ENCODE assay signal across 20 cellular contexts in genomic region chr14:77189479-77189878, GRCh38. TPM values are rescaled to one million over a fixed set of nuclear protein-coding genes. Genes with fewer than 3 reads are reported as not detected.
DNase-seq lines count a peak whose midpoint lies in the region; TF ChIP-seq lines count a peak whose summit lies in the region.
"Had no signal": no experiment of that assay in that cellular context is flagged by ENCODE, and none has a peak within 500 bp of the region (broad histone marks: within the 10 kb centered on the region; RNA-seq: fewer than 3 reads in every experiment).

No MANE protein-coding gene starts in this region.

- H3K36me3 ChIP-seq in HEK293 (ENCODE audit: control insufficient read depth in 2 of 2, insufficient read depth in 1 of 2, low read length in 2 of 2), result no peaks in the 10 kb centered on the region
- no peaks in the 10 kb centered on the region for H3K36me3 ChIP-seq in stomach

- DNase-seq in COLO668 (lab: John Stamatoyannopoulos, UW; ENCODE audit: unreplicated experiment) (peak; percentile 37), NCI-H524 treated with DMSO at 0.1 percent for 48 hours (lab: John Stamatoyannopoulos, UW) (peak; percentile 59), stomach (peak; percentile 14), HUDEP-2 (lab: John Stamatoyannopoulos, UW; ENCODE audit: unreplicated experiment in 76 of 76) (no peak), cerebellar nuclear complex (lab: John Stamatoyannopoulos, UW) (no peak)
- DNase-seq in central memory CD4-positive, alpha-beta T cell, result no peak
- DNase-seq: CD4-positive, alpha-beta memory T cell; GM23248; IMR-90; NCI-H1105; NCI-H146; NCI-H2029 treated with DMSO at 0.1 percent for 48 hours; NCI-H226; NCI-H748 treated with DMSO at 0.1 percent for 48 hours; NK-92 treated with Interleukin-12 subunit alpha and Interleukin-12 subunit beta, amount 100 ng/mL, for 24 hours; SIG-M5; SK-N-SH had no signal

- POLR2A ChIA-PET in HEK293 (lab: Yijun Ruan, JAX), result no interaction called here

- TF ChIP-seq EP300 in stomach (IDR thresholded peaks at IDR 0.05), result no peak

- H3K4me3 ChIP-seq in HEK293 (ENCODE audit: low read depth, low read length) (no peak overlapping the region), stomach (no peak overlapping the region)
- H3K4me3 ChIP-seq: GM23248 had no signal

- H3K4me1 ChIP-seq in HEK293 (ENCODE audit: control insufficient read depth, insufficient read depth, low read length) (peaks cover 4% of the 10 kb centered on the region; the same call in 1 of the 2 replicates), stomach (no peaks in the 10 kb centered on the region)

- TF ChIP-seq CTCF in HEK293 (tag by site-specific recombination; IDR thresholded peaks at IDR 0.05) (no peak), stomach (IDR thresholded peaks at IDR 0.05) (no peak)

- no peaks in the 10 kb centered on the region for H3K9me3 ChIP-seq in HEK293 (ENCODE audit: control insufficient read depth, insufficient read depth, low read depth, low read length)
- H3K9me3 ChIP-seq in stomach, result no peaks in the 10 kb centered on the region
- H3K9me3 ChIP-seq: SK-N-SH had no signal

- H3K27me3 ChIP-seq in stomach, result peaks cover 0 to 39% (median 7%) of the 10 kb centered on the region in 3 donors

- H3K27ac ChIP-seq in HEK293 (ENCODE audit: extremely low read depth, low read depth, low read length) (no peak overlapping the region), stomach (no peak overlapping the region)
- H3K27ac ChIP-seq: GM23248 had no signal

- CTCF ChIA-PET in HEK293 (lab: Yijun Ruan, JAX), result interaction anchor here (0.9 to 1.0 kb wide), 2 partner anchors 24 to 43 kb away, joined by 3 read pairs; no protein-coding TSS in a partner anchor

- intact Hi-C loops in stomach (cut with DNase I; ENCODE audit: low total_unique reads), result no loop called here

- no peak for TF ChIP-seq POLR2A in stomach (IDR thresholded peaks at IDR 0.05)

- whole genome bisulfite sequencing in stomach, 5 donors, result 32 to 42% (median 37%) methylated on average over 4 of the region's 4 CpGs

TF ChIP-seq in HEK293, 187 proteins besides CTCF, POLR2A, EP300 and RAD21:
- TF ChIP-seq GLI2 (tag by site-specific recombination; IDR thresholded peaks at IDR 0.05; ENCODE audit: borderline replicate concordance, low read depth), result no peak
- no peak for TF ChIP-seq REPIN1 (tag by site-specific recombination; IDR thresholded peaks at IDR 0.05; ENCODE audit: low read depth)
- peak; percentile 64; the same call in 1 of the 2 replicates for TF ChIP-seq ZNF664 (tag by site-specific recombination; IDR thresholded peaks at IDR 0.05)
- no peak for TF ChIP-seq ZNF214 (tag by site-specific recombination; IDR thresholded peaks at IDR 0.05; ENCODE audit: borderline replicate concordance)
- no peak for TF ChIP-seq ZNF248 (tag by site-specific recombination; IDR thresholded peaks at IDR 0.05)
- no peak for TF ChIP-seq ZBTB17 (tag by site-specific recombination; IDR thresholded peaks at IDR 0.05)
- no peak for TF ChIP-seq ZNF223 (tag by site-specific recombination; IDR thresholded peaks at IDR 0.05)
- peak; percentile 29; the same call in 1 of the 2 replicates for TF ChIP-seq OSR2 (tag by site-specific recombination; IDR thresholded peaks at IDR 0.05)
- peak; percentile 65 for TF ChIP-seq ZNF623 (tag by site-specific recombination; IDR thresholded peaks at IDR 0.05)

RNA-seq across cellular contexts. Expression of gene TMEM63C, which starts 7.9 kb away (rescaled TPM):
- total RNA-seq in stomach, result 1 to 10 TPM in 2 of 5 donors, under 1 TPM in 2, not detected in 1; 0.14 to 8.8 (median 2.7) TPM
- 1 to 10 TPM in 1 of 3 donors, under 1 TPM in 1, not detected in 1; 0.31 to 2.1 TPM for polyA plus RNA-seq in stomach
- total RNA-seq: GM23248 had no signal
- polyA plus RNA-seq: BJ; CD4-positive, alpha-beta memory T cell; GM23248; IMR-90 had no signal

RNA-seq across cellular contexts. Expression of gene ZDHHC22, which starts 47.9 kb away (rescaled TPM):
- total RNA-seq in stomach, result under 1 TPM in 1 of 5 donors, not detected in 4; 0.18 TPM
- under 1 TPM in 1 of 3 donors, not detected in 2; 0.08 TPM for polyA plus RNA-seq in stomach
- total RNA-seq: CD4-positive, alpha-beta memory T cell; Daoy; GM23248; IMR-90 had no signal
- polyA plus RNA-seq: BJ; CD4-positive, alpha-beta memory T cell; GM23248; IMR-90; SK-N-SH had no signal

Comparison
In these comparisons a context has a peak if more than half of its experiments do, and no peak if none do; other contexts are left out.
1. DNase-seq: peak in COLO668 (single experiment), NCI-H524 treated with DMSO at 0.1 percent for 48 hours (single experiment) and stomach (single experiment); none in central memory CD4-positive, alpha-beta T cell (single experiment), HUDEP-2 (0 of 76) and cerebellar nuclear complex (0 of 2).